In the genomic region with DNA sequence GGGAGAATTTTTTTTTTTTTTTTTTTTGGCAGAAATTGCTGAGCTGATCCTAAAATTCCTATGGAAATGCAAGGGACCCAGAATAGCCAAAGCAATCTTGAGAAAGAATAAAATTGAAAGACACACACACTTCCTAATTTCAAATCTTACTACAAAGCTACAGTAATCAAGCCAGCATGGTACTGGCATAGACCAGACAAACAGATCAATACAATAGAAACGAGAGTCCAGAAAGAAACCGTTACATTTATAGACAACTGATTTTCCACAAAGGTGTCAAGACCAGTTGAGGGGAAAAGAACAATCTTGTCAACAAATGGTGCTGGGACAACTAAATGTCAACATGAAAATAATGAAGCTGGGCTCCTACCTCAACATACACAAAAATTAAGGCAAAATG, we compare ENCODE assay signal across 1 cellular context.
TF ChIP-seq lines count a peak whose summit lies in the region.

No MANE protein-coding gene starts in this region.

TF ChIP-seq in HepG2, 621 proteins besides CTCF, POLR2A, EP300 and RAD21:
- TF ChIP-seq HOMEZ (CRISPR knock-in tag; IDR thresholded peaks at IDR 0.05; ENCODE audit: low read depth) (0 out of 2 replicates have a peak, but pooled peaks have one; percentile 17), ZNF562 (CRISPR knock-in tag; IDR thresholded peaks at IDR 0.05; ENCODE audit: borderline replicate concordance) (no peak), ZNF678 (CRISPR knock-in tag; IDR thresholded peaks at IDR 0.05) (no peak)
